8 cellular contexts compared by ENCODE assay signal in genomic region chr14:35292051-35292769, GRCh38. TPM values are rescaled to one million over a fixed set of nuclear protein-coding genes. Genes with fewer than 3 reads are reported as not detected.
A peak's percentile ranks its signal among the peaks of the same experiment; 100 is the strongest.
DNase-seq lines count a peak whose midpoint lies in the region; ATAC-seq, FAIRE-seq and TF ChIP-seq lines count a peak whose summit lies in the region.

Gene PSMA6, plus strand, starts transcription at chr14:35292382. Its CDS starts 95 bp downstream, at chr14:35292477.

- H3K27ac ChIP-seq in IMR-90 (ENCODE audit: insufficient read depth, low read length) (peak within 1 kb of the TSS; percentile 90), endothelial cell of umbilical vein (ENCODE audit: insufficient read depth, low read depth, low read length) (peak within 1 kb of the TSS; percentile 77)

- CTCF ChIA-PET in IMR-90 (lab: Yijun Ruan, JAX) (interaction anchor here (0.9 to 1.0 kb wide), 2 partner anchors 112 to 395 kb away, joined by 3 read pairs; no protein-coding TSS in a partner anchor), endothelial cell of umbilical vein (lab: Charles Lee) (interaction anchor here (0.7 to 2.8 kb wide), 18 partner anchors 8 to 395 kb away, joined by 3 to 31 read pairs (median 4); partner anchors contain the start of gene NFKBIA)

- peak within 1 kb of the TSS; percentile 87 for H3K14ac ChIP-seq in IMR-90 (replicated peaks; ENCODE audit: low read depth, low read length)

- H3K4ac ChIP-seq in IMR-90 (ENCODE audit: low read depth, low read length) = peak within 1 kb of the TSS; percentile 88

- FAIRE-seq in endothelial cell of umbilical vein (lab: Jason Lieb, UNC) = peak; percentile 96

- peaks cover 47% of the 10 kb centered on the region for H3K79me2 ChIP-seq in endothelial cell of umbilical vein (ENCODE audit: control insufficient read depth, insufficient read depth, low read length)

- TF ChIP-seq CTCF in IMR-90 (conservative IDR thresholded peaks at IDR 0.05; ENCODE audit: low read depth, low read length) (no peak), endothelial cell of umbilical vein (IDR thresholded peaks at IDR 0.05; ENCODE audit: extremely low read depth in 1 of 2, insufficient read depth in 1 of 2, low read depth in 1 of 2, low read length in 2 of 2) (no peak)

- H3K18ac ChIP-seq in IMR-90 (ENCODE audit: low read depth, low read length) = peak within 1 kb of the TSS; percentile 36

- peak within 1 kb of the TSS; percentile 88 for H2AK5ac ChIP-seq in IMR-90 (ENCODE audit: low read depth, low read length)

- dilution Hi-C loops in IMR-90 (cut with HindIII; ENCODE audit: low sequenced_read_pairs, unreplicated experiment) = no loop called here
- dilution Hi-C loops in endothelial cell of umbilical vein (cut with MboI; ENCODE audit: extremely low pct_ligation_motif_present, low sequenced_read_pairs) = no loop called here

- peak within 1 kb of the TSS; percentile 56 for H2BK120ac ChIP-seq in IMR-90 (ENCODE audit: low read depth, low read length)

- H3K9me1 ChIP-seq in IMR-90 (ENCODE audit: insufficient read depth, low read length) = peaks cover 3% of the 10 kb centered on the region
- H3K9me1 ChIP-seq in endothelial cell of umbilical vein (replicated peaks; ENCODE audit: control insufficient read depth, extremely low read depth, insufficient read depth, low read length) = no peaks in the 10 kb centered on the region

- no peak within 1 kb of the TSS for H2BK15ac ChIP-seq in IMR-90 (ENCODE audit: low read depth, low read length)

- H3K36me3 ChIP-seq in IMR-90 (ENCODE audit: control insufficient read depth, insufficient read depth, low read length) = peaks cover 2% of the 10 kb centered on the region
- no peaks in the 10 kb centered on the region for H3K36me3 ChIP-seq in endothelial cell of umbilical vein (ENCODE audit: control insufficient read depth in 2 of 2, extremely low read depth in 1 of 2, insufficient read depth in 2 of 2, low read length in 2 of 2)

- peaks cover 0 to 17% of the 10 kb centered on the region in 2 experiments; a peak in 2 of 4 replicates for H3K79me1 ChIP-seq in IMR-90 (ENCODE audit: low read depth in 1 of 2, low read length in 2 of 2)

- H3K23ac ChIP-seq in IMR-90 (ENCODE audit: low read depth, low read length) = peak within 1 kb of the TSS; percentile 80

- DNase-seq in DMS 273 (lab: John Stamatoyannopoulos, UW; ENCODE audit: unreplicated experiment) (peak; percentile 100), IMR-90 (peak; percentile 99), OCI-M1 (lab: John Stamatoyannopoulos, UW) (peak; percentile 99), activated T-cell treated with anti-CD3 and anti-CD28 coated beads for 24 hours (ENCODE audit: low read depth) (peak; percentile 99), endothelial cell of umbilical vein (ENCODE audit: low read depth, low spot score) (peak; percentile 100), middle frontal gyrus (ENCODE audit: extremely low spot score, low spot score) (peak; percentile 100)
- peak; percentile 98 for DNase-seq in stimulated activated CD8-positive, alpha-beta memory T cell treated with anti-CD3 and anti-CD28 coated beads, Interleukin-2, amount 100 ng/mL, for 48 hours (ENCODE audit: low read depth in 2 of 2)

- H3K56ac ChIP-seq in IMR-90 (ENCODE audit: extremely low read depth, insufficient read depth, low read length) = peak within 1 kb of the TSS; percentile 67

- peak within 1 kb of the TSS; percentile 74 for H3K4me3 ChIP-seq in IMR-90 (ENCODE audit: insufficient read depth, low read depth, low read length)
- peak within 1 kb of the TSS; percentile 69 to 87 (median 87) for H3K4me3 ChIP-seq in endothelial cell of umbilical vein (replicated peaks in 1 of 3; ENCODE audit: insufficient read depth in 1 of 3, low read depth in 1 of 3, low read length in 3 of 3)

- TF ChIP-seq POLR2A in IMR-90 (IDR thresholded peaks at IDR 0.05; ENCODE audit: low read depth, low read length) (peak; percentile 85), endothelial cell of umbilical vein (IDR thresholded peaks at IDR 0.05; ENCODE audit: low read depth, low read length) (peak; percentile 81)

- H2AFZ ChIP-seq in IMR-90 (replicated peaks; ENCODE audit: low read length, poor library complexity) = peak within 1 kb of the TSS; percentile 87
- H2AFZ ChIP-seq in endothelial cell of umbilical vein (ENCODE audit: low read depth, low read length) = peak within 1 kb of the TSS; percentile 80

- peak; percentile 17; the same call in 1 of the 2 replicates for TF ChIP-seq RAD21 in IMR-90 (IDR thresholded peaks at IDR 0.05; ENCODE audit: low read length)

- H3K4me1 ChIP-seq in IMR-90 (ENCODE audit: control insufficient read depth, insufficient read depth, low read length) (peaks cover 2% of the 10 kb centered on the region), endothelial cell of umbilical vein (ENCODE audit: control insufficient read depth, extremely low read depth, insufficient read depth, low read length) (peaks cover 16% of the 10 kb centered on the region)

- POLR2A ChIA-PET in IMR-90 (lab: Charles Lee; ENCODE audit: unreplicated experiment) (interaction anchor here (0.7 to 1.8 kb wide), 5 partner anchors 13 to 169 kb away, joined by 3 to 6 read pairs (median 5); partner anchors contain the start of gene NFKBIA), endothelial cell of umbilical vein (lab: Charles Lee) (interaction anchor here (0.5 to 2.2 kb wide), 8 partner anchors 8 to 309 kb away, joined by 3 to 16 read pairs (median 4); partner anchors contain the start of genes NFKBIA, PPP2R3C and SRP54)

- no peak within 1 kb of the TSS for H2BK20ac ChIP-seq in IMR-90 (ENCODE audit: low read depth, low read length)

- peak within 1 kb of the TSS; percentile 99 for H2AK9ac ChIP-seq in IMR-90 (replicated peaks; ENCODE audit: low read depth, low read length, poor library complexity)

- peak within 1 kb of the TSS; percentile 80 for H4K91ac ChIP-seq in IMR-90 (ENCODE audit: insufficient read depth, low read depth, low read length)

- peak within 1 kb of the TSS; percentile 100 for H3K4me2 ChIP-seq in IMR-90 (ENCODE audit: low read depth, low read length)
- peak within 1 kb of the TSS; percentile 96 for H3K4me2 ChIP-seq in endothelial cell of umbilical vein (ENCODE audit: insufficient read depth, low read length)

- peak within 1 kb of the TSS; percentile 88 for H4K5ac ChIP-seq in IMR-90 (ENCODE audit: low read depth, low read length)

- H2BK5ac ChIP-seq in IMR-90 (ENCODE audit: low read depth, low read length, poor library complexity, severe bottlenecking) = peak within 1 kb of the TSS; percentile 80

- H4K20me1 ChIP-seq in IMR-90 (ENCODE audit: insufficient read depth, low read length) = peaks cover 10% of the 10 kb centered on the region; the same call in 1 of the 2 replicates
- H4K20me1 ChIP-seq in endothelial cell of umbilical vein (replicated peaks; ENCODE audit: control insufficient read depth, extremely low read depth, insufficient read depth, low read length) = peaks cover 2% of the 10 kb centered on the region

- in situ Hi-C loops in IMR-90 (cut with MboI; ENCODE audit: low sequenced_read_pairs) = loop anchor here (10.0 kb wide), 1 partner anchor 113 kb away; the partner anchor contains the start of gene NFKBIA

- WGBS in IMR-90 (ENCODE audit: extremely low coverage in 2 of 2, insufficient read length in 1 of 2), 2 experiments = 0% methylated on average over 12 of the region's 40 CpGs; no CpG with 5 or more reads in 1 of the 2 experiments

- peak; percentile 86 for ATAC-seq in GM21528 (IDR thresholded peaks at IDR 0.05; ENCODE audit: low FRiP score, unreplicated experiment)
- ATAC-seq in IMR-90 (ENCODE audit: low read depth) = peak; percentile 98

- no peaks in the 10 kb centered on the region for H3K27me3 ChIP-seq in IMR-90 (ENCODE audit: control insufficient read depth, insufficient read depth, low read length)
- no peaks in the 10 kb centered on the region for H3K27me3 ChIP-seq in endothelial cell of umbilical vein (ENCODE audit: control insufficient read depth in 2 of 2, insufficient read depth in 2 of 2, low read length in 2 of 2)

- H3K9ac ChIP-seq in IMR-90 (ENCODE audit: low read depth, low read length) = peak within 1 kb of the TSS; percentile 94
- H3K9ac ChIP-seq in endothelial cell of umbilical vein (replicated peaks; ENCODE audit: extremely low read depth, insufficient read depth, low read length) = peak within 1 kb of the TSS; percentile 95

- BruUV-seq in IMR-90 (replicated peaks; lab: Mats Ljungman, UMichigan) (no TSS peak), endothelial cell of umbilical vein (replicated peaks; lab: Mats Ljungman, UMichigan) (TSS peak; percentile 70)

- H4K8ac ChIP-seq in IMR-90 (ENCODE audit: low read depth in 2 of 2, low read length in 2 of 2) = peak within 1 kb of the TSS; percentile 76 to 97

- H3K9me3 ChIP-seq in IMR-90 (ENCODE audit: control insufficient read depth, insufficient read depth, low read length) (no peaks in the 10 kb centered on the region), endothelial cell of umbilical vein (replicated peaks; ENCODE audit: control insufficient read depth, insufficient read depth, low read length) (no peaks in the 10 kb centered on the region)

- intact Hi-C loops in IMR-90 (cut with micrococcal nuclease) = loop anchor here (1.0 to 5.0 kb wide), 3 partner anchors 93 to 135 kb away; partner anchors contain the start of gene NFKBIA
- intact Hi-C loops in endothelial cell of umbilical vein (cut with micrococcal nuclease) = loop anchor here (1.0 to 10.0 kb wide), 7 partner anchors 50 to 513 kb away; partner anchors contain the start of genes NFKBIA, PPP2R3C, PRORP and RALGAPA1

TF ChIP-seq in IMR-90, 13 proteins besides CTCF, POLR2A, EP300 and RAD21 (continues in another document):
- TF ChIP-seq SMC3 (IDR thresholded peaks at IDR 0.05; ENCODE audit: low read depth, low read length) = 0 out of 2 replicates have a peak, but pooled peaks have one; percentile 5
- no peak for TF ChIP-seq BHLHE40 (IDR thresholded peaks at IDR 0.05; ENCODE audit: low read depth, low read length)
- TF ChIP-seq MAZ (IDR thresholded peaks at IDR 0.05; ENCODE audit: borderline replicate concordance, low read depth, low read length) = peak; percentile 97

TF ChIP-seq in endothelial cell of umbilical vein, 7 proteins besides CTCF, POLR2A, EP300 and RAD21 (continues in another document):
- TF ChIP-seq POLR2AphosphoS5 (IDR thresholded peaks at IDR 0.05; ENCODE audit: insufficient read depth, low read depth, low read length) = peak; percentile 84

RNA-seq across cellular contexts. Expression of gene PSMA6, which starts in this region (rescaled TPM):
- total RNA-seq in IMR-90 (2012; rRNA removed) (435 and 530 TPM in 2 replicates), endothelial cell of umbilical vein (195 and 197 TPM in 2 replicates)
- polyA plus RNA-seq in IMR-90 (2012; rRNA removed) (171 and 184 TPM in 2 replicates), endothelial cell of umbilical vein (130 and 170 TPM in 2 replicates)
- 113 and 127 TPM in 2 replicates for polyA plus RNA-seq in IMR-90 (2012; cell fraction: cytosol; rRNA removed)
- polyA plus RNA-seq in IMR-90 (2012; cell fraction: nucleus; rRNA removed; ENCODE audit: low replicate concordance) = 32.2 and 124 TPM in 2 replicates
- 210 and 228 TPM in 2 replicates for polyA plus RNA-seq in endothelial cell of umbilical vein (2011; cell fraction: cytosol; rRNA removed)
- 112 and 131 TPM in 2 replicates for polyA plus RNA-seq in endothelial cell of umbilical vein (2011; cell fraction: nucleus; rRNA removed)
- polyA plus RNA-seq in endothelial cell of umbilical vein (2012) = 191 and 291 TPM in 2 replicates
- 77.7 and 97.9 TPM in 2 replicates for polyA minus RNA-seq in endothelial cell of umbilical vein
- 109 TPM for polyA minus RNA-seq in endothelial cell of umbilical vein (2011; cell fraction: cytosol; rRNA and poly(A)+ RNA removed)
- 38.7 and 40.8 TPM in 2 replicates for polyA minus RNA-seq in endothelial cell of umbilical vein (2011; cell fraction: nucleus; rRNA and poly(A)+ RNA removed)

Comparison
In these comparisons a context has a peak if more than half of its experiments do, and no peak if none do; other contexts are left out.
1. Peak in every context shown above with its lines: DNase-seq, ATAC-seq, H3K4me3 ChIP-seq and H3K27ac ChIP-seq.